1 cellular context compared by ENCODE assay signal in genomic region chr3:181333394-181333793, GRCh38.
TF ChIP-seq lines count a peak whose summit lies in the region.

No MANE protein-coding gene starts in this region.

TF ChIP-seq in SK-N-SH treated with all-trans-retinoic acid at 6 μM for 48 hours, 23 proteins besides CTCF, POLR2A, EP300 and RAD21 (continued from another document):
- TF ChIP-seq, protein P1, sequence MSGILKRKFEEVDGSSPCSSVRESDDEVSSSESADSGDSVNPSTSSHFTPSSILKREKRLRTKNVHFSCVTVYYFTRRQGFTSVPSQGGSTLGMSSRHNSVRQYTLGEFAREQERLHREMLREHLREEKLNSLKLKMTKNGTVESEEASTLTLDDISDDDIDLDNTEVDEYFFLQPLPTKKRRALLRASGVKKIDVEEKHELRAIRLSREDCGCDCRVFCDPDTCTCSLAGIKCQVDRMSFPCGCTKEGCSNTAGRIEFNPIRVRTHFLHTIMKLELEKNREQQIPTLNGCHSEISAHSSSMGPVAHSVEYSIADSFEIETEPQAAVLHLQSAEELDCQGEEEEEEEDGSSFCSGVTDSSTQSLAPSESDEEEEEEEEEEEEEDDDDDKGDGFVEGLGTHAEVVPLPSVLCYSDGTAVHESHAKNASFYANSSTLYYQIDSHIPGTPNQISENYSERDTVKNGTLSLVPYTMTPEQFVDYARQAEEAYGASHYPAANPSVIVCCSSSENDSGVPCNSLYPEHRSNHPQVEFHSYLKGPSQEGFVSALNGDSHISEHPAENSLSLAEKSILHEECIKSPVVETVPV (CRISPR knock-in tag; IDR thresholded peaks at IDR 0.05), result peak; percentile 84; the same call in 1 of the 2 replicates
